26 cellular contexts compared by ENCODE assay signal in the genomic region with DNA sequence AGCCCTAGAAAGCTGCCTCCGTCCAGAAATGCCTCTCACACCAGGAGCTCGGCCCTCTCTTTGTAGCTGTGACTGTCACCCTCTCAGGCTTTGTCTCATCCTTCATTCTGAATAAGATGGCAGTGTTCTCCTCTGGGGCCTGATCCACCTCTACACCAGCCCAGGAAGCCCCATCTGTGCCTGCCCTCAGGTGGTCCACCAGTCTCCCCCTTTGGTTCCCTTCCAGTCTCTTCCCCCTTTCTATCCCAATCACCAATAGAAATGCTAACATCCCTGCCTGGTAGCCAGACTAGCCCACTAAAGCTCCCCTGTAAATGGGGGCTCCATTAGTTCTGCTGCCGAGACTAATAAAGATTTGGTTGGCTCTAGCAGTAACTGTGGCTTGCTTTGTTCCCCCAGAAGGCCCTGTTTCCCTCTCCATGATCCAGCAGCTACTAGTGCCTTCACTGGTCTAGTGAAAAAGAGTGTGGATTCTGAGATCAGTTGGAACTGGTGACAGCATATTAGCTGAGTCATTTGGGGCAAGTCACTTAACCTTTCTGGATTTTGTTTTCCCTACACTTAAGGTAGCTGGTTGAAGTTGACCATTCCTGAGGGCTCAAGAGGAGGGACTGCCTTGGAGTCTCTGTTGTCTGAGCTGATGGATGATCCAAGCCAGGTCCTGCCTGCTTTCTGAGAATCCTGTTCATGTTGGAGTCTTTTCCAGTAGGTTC. TPM values are rescaled to one million over a fixed set of nuclear protein-coding genes. Genes with fewer than 3 reads are reported as not detected.
DNase-seq lines count a peak whose midpoint lies in the region; ATAC-seq and TF ChIP-seq lines count a peak whose summit lies in the region.
"Had no signal": no experiment of that assay in that cellular context is flagged by ENCODE, and none has a peak within 500 bp of the region (broad histone marks: within the 10 kb centered on the region; RNA-seq: fewer than 3 reads in every experiment).

No MANE protein-coding gene starts in this region.

- POLR2A ChIA-PET in HEK293T (lab: Yijun Ruan, JAX): interaction anchor here (0.7 kb wide), 1 partner anchor 117 kb away, joined by 3 read pairs; no protein-coding TSS in a partner anchor

- no peaks in the 10 kb centered on the region for H3K9me3 ChIP-seq in CD4-positive, CD25-positive, alpha-beta regulatory T cell (ENCODE audit: control insufficient read depth in 2 of 2, low read length in 2 of 2)
- no peaks in the 10 kb centered on the region for H3K9me3 ChIP-seq in right cardiac atrium (ENCODE audit: control insufficient read depth, low read length)
- H3K9me3 ChIP-seq: colonic mucosa, left ventricle myocardium inferior, psoas muscle had no signal

- no peak overlapping the region for H3K4me3 ChIP-seq in CD4-positive, CD25-positive, alpha-beta regulatory T cell (ENCODE audit: low read depth, low read length)
- no peak overlapping the region for H3K4me3 ChIP-seq in right cardiac atrium (ENCODE audit: low read length)
- H3K4me3 ChIP-seq: colonic mucosa, left ventricle myocardium inferior, psoas muscle had no signal

- 92% methylated on average over 3 of the region's 3 CpGs for WGBS in right cardiac atrium

- DNase-seq in CD4-positive, CD25-positive, alpha-beta regulatory T cell: no peak
- DNase-seq in M059J (ENCODE audit: low read depth): peak; percentile 25
- no peak for DNase-seq in central memory CD8-positive, alpha-beta T cell (ENCODE audit: low spot score in 2 of 2)
- DNase-seq in mesenteric fat pad (ENCODE audit: low spot score): peak; percentile 2
- no peak for DNase-seq in right cardiac atrium
- no peak for DNase-seq in NCI-H82 (lab: John Stamatoyannopoulos, UW)
- no peak for DNase-seq in HEK293T (ENCODE audit: extremely low spot score)
- DNase-seq: activated CD4-positive, alpha-beta T cell treated with anti-CD3 and anti-CD28 coated beads, Interleukin-2, amount 50 U/mL, for 48 hours; activated naive CD4-positive, alpha-beta T cell treated with anti-CD3 and anti-CD28 coated beads, Interleukin-2, amount 10 ng/mL, durations not matched to agents 7 days and 5 days; AML-193; amniotic stem cell; colonic mucosa; DMS79; effector memory CD8-positive, alpha-beta T cell; left ventricle myocardium inferior; naive B cell; NCI-H1105 treated with DMSO at 0.1 percent for 48 hours; NCI-H1930; NCI-H526 treated with DMSO at 0.1 percent for 48 hours; psoas muscle; RPMI8226; stimulated activated naive CD8-positive, alpha-beta T cell treated with anti-CD3 and anti-CD28 coated beads, Interleukin-15, amount 100 ng/mL, for 72 hours; trophoblast cell had no signal

- ATAC-seq in CD4-positive, CD25-positive, alpha-beta regulatory T cell (ENCODE audit: low read depth in 2 of 2): no peak
- no peak for ATAC-seq in central memory CD8-positive, alpha-beta T cell (replicated peaks; ENCODE audit: extremely low read depth, poor library complexity, severe bottlenecking)
- ATAC-seq in right cardiac atrium: no peak
- ATAC-seq in GM19463 (IDR thresholded peaks at IDR 0.05; ENCODE audit: unreplicated experiment): no peak
- ATAC-seq: effector memory CD8-positive, alpha-beta T cell; psoas muscle; stimulated activated naive CD8-positive, alpha-beta T cell treated with anti-CD3 and anti-CD28 coated beads, Interleukin-15, amount 100 ng/mL, for 72 hours had no signal

- H3K9me3 Mint-ChIP-seq in CD4-positive, CD25-positive, alpha-beta regulatory T cell: peaks cover 0 to 2% (median 0%) of the 10 kb centered on the region in 7 donors
- no peaks in the 10 kb centered on the region for H3K9me3 Mint-ChIP-seq in central memory CD8-positive, alpha-beta T cell
- H3K9me3 Mint-ChIP-seq: activated naive CD4-positive, alpha-beta T cell treated with anti-CD3 and anti-CD28 coated beads, Interleukin-2, amount 10 ng/mL, durations not matched to agents 7 days and 5 days; effector memory CD8-positive, alpha-beta T cell; naive B cell; stimulated activated naive CD8-positive, alpha-beta T cell treated with anti-CD3 and anti-CD28 coated beads, Interleukin-15, amount 100 ng/mL, for 72 hours had no signal

- peaks cover 0 to 33% (median 9%) of the 10 kb centered on the region in 4 donors for H3K4me1 Mint-ChIP-seq in CD4-positive, CD25-positive, alpha-beta regulatory T cell
- H3K4me1 Mint-ChIP-seq in central memory CD8-positive, alpha-beta T cell: peaks cover 5% of the 10 kb centered on the region

- H3K4me3 Mint-ChIP-seq in CD4-positive, CD25-positive, alpha-beta regulatory T cell: no peak overlapping the region
- H3K4me3 Mint-ChIP-seq in central memory CD8-positive, alpha-beta T cell: no peak overlapping the region
- H3K4me3 Mint-ChIP-seq: activated naive CD4-positive, alpha-beta T cell treated with anti-CD3 and anti-CD28 coated beads, Interleukin-2, amount 10 ng/mL, durations not matched to agents 7 days and 5 days; stimulated activated naive CD8-positive, alpha-beta T cell treated with anti-CD3 and anti-CD28 coated beads, Interleukin-15, amount 100 ng/mL, for 72 hours had no signal

- peaks cover 9% of the 10 kb centered on the region for H3K4me1 ChIP-seq in CD4-positive, CD25-positive, alpha-beta regulatory T cell (ENCODE audit: control insufficient read depth, insufficient read depth, low read length, poor library complexity, severe bottlenecking)
- peaks cover 6% of the 10 kb centered on the region for H3K4me1 ChIP-seq in right cardiac atrium (ENCODE audit: control insufficient read depth, insufficient read depth, low read length)

- intact Hi-C loops in right cardiac atrium (cut with DNase I): loop anchor here in 1 of 4 donors (5.0 kb wide), 1 partner anchor 35 kb away; no protein-coding TSS in a partner anchor

- H3K36me3 ChIP-seq in CD4-positive, CD25-positive, alpha-beta regulatory T cell (ENCODE audit: control insufficient read depth, insufficient read depth, low read length): no peaks in the 10 kb centered on the region
- H3K36me3 ChIP-seq: colonic mucosa, left ventricle myocardium inferior had no signal

- no peaks in the 10 kb centered on the region for H3K27me3 ChIP-seq in CD4-positive, CD25-positive, alpha-beta regulatory T cell (ENCODE audit: control insufficient read depth, insufficient read depth, low read length)
- no peaks in the 10 kb centered on the region for H3K27me3 ChIP-seq in right cardiac atrium (ENCODE audit: control insufficient read depth, insufficient read depth)
- H3K27me3 ChIP-seq: colonic mucosa had no signal

- no peaks in the 10 kb centered on the region for H3K27me3 Mint-ChIP-seq in CD4-positive, CD25-positive, alpha-beta regulatory T cell
- no peaks in the 10 kb centered on the region for H3K27me3 Mint-ChIP-seq in central memory CD8-positive, alpha-beta T cell
- H3K27me3 Mint-ChIP-seq: effector memory CD8-positive, alpha-beta T cell; stimulated activated naive CD8-positive, alpha-beta T cell treated with anti-CD3 and anti-CD28 coated beads, Interleukin-15, amount 100 ng/mL, for 72 hours had no signal

- CTCF ChIA-PET in HEK293T (lab: Yijun Ruan, JAX): interaction anchor here (0.6 to 5.1 kb wide), 5 partner anchors 37 to 312 kb away, joined by 3 to 42 read pairs (median 4); no protein-coding TSS in a partner anchor

- H3K27ac ChIP-seq in CD4-positive, CD25-positive, alpha-beta regulatory T cell (ENCODE audit: insufficient read depth, low read length, poor library complexity, severe bottlenecking): no peak overlapping the region
- no peak overlapping the region for H3K27ac ChIP-seq in right cardiac atrium (ENCODE audit: low read length)
- H3K27ac ChIP-seq: colonic mucosa, left ventricle myocardium inferior, psoas muscle had no signal

- H3K27ac Mint-ChIP-seq in CD4-positive, CD25-positive, alpha-beta regulatory T cell: peak overlapping the region in 2 of 3 donors; percentile 43 to 48
- H3K27ac Mint-ChIP-seq in central memory CD8-positive, alpha-beta T cell (ENCODE audit: low read depth): peak overlapping the region; percentile 20
- H3K27ac Mint-ChIP-seq: activated naive CD4-positive, alpha-beta T cell treated with anti-CD3 and anti-CD28 coated beads, Interleukin-2, amount 10 ng/mL, durations not matched to agents 7 days and 5 days; effector memory CD8-positive, alpha-beta T cell had no signal

- H3K36me3 Mint-ChIP-seq in CD4-positive, CD25-positive, alpha-beta regulatory T cell: peaks cover 12% of the 10 kb centered on the region
- H3K36me3 Mint-ChIP-seq in central memory CD8-positive, alpha-beta T cell (ENCODE audit: insufficient read depth): peaks cover 13% of the 10 kb centered on the region
- H3K36me3 Mint-ChIP-seq: activated naive CD4-positive, alpha-beta T cell treated with anti-CD3 and anti-CD28 coated beads, Interleukin-2, amount 10 ng/mL, durations not matched to agents 7 days and 5 days; naive B cell had no signal

TF ChIP-seq in HEK293T, 16 proteins besides CTCF, POLR2A, EP300 and RAD21:
- TF ChIP-seq NFRKB (IDR thresholded peaks at IDR 0.05) (no peak), LEF1 (IDR thresholded peaks at IDR 0.05; ENCODE audit: borderline replicate concordance) (no peak), FOXA1 (IDR thresholded peaks at IDR 0.05) (no peak), FOXK2 (IDR thresholded peaks at IDR 0.05) (no peak), SP1 (IDR thresholded peaks at IDR 0.05) (no peak), TARDBP (IDR thresholded peaks at IDR 0.05) (no peak), ARNT (IDR thresholded peaks at IDR 0.05) (no peak)
- TF ChIP-seq, protein P1, sequence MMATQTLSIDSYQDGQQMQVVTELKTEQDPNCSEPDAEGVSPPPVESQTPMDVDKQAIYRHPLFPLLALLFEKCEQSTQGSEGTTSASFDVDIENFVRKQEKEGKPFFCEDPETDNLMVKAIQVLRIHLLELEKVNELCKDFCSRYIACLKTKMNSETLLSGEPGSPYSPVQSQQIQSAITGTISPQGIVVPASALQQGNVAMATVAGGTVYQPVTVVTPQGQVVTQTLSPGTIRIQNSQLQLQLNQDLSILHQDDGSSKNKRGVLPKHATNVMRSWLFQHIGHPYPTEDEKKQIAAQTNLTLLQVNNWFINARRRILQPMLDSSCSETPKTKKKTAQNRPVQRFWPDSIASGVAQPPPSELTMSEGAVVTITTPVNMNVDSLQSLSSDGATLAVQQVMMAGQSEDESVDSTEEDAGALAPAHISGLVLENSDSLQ (IDR thresholded peaks at IDR 0.05): no peak
TF ChIP-seq in HEK293T: peak in this region for 0.

RNA-seq across cellular contexts. Expression of a gene that starts 16.2 kb away (rescaled TPM):
- total RNA-seq in CD4-positive, CD25-positive, alpha-beta regulatory T cell: 21.3 TPM
- polyA plus RNA-seq in CD4-positive, CD25-positive, alpha-beta regulatory T cell: 10 to 100 TPM; 48.5 to 88.0 (median 69.8) TPM
- total RNA-seq in M059J (2014; rRNA removed; shearing (Covaris generic)): 0.76 TPM in 1 of 2 replicates, not detected in the other
- total RNA-seq in mesenteric fat pad (0.58 TPM), right cardiac atrium (10 to 100 TPM; 11.7 to 31.5 (median 19.9) TPM)
- polyA plus RNA-seq in right cardiac atrium: 15.6 TPM
- total RNA-seq: bronchial epithelial cell, MCF 10A had no signal

Comparison
In these comparisons a context has a peak if more than half of its experiments do, and no peak if none do; other contexts are left out.
1. DNase-seq: peak in M059J (single experiment) and mesenteric fat pad (single experiment); none in CD4-positive, CD25-positive, alpha-beta regulatory T cell (0 of 3), central memory CD8-positive, alpha-beta T cell (0 of 2), right cardiac atrium (0 of 3), NCI-H82 (single experiment) and HEK293T (single experiment).